Comparison of ENCODE assay signal across 8 cellular contexts in genomic region chr6:28864321-28864923, GRCh38. TPM values are rescaled to one million over a fixed set of nuclear protein-coding genes. Genes with fewer than 3 reads are reported as not detected.
A peak's percentile ranks its signal among the peaks of the same experiment; 100 is the strongest.
DNase-seq lines count a peak whose midpoint lies in the region; TF ChIP-seq lines count a peak whose summit lies in the region.

No MANE protein-coding gene starts in this region.

- H3K9ac ChIP-seq in ES-I3 (ENCODE audit: low read depth, low read length): peak overlapping the region; percentile 83; the same call in 1 of the 2 replicates
- no peak overlapping the region for H3K9ac ChIP-seq in OCI-LY3 (ENCODE audit: low read length)
- no peak overlapping the region for H3K9ac ChIP-seq in parathyroid adenoma

- DNase-seq in endothelial cell (ENCODE audit: low spot score): no peak
- no peak for DNase-seq in foreskin melanocyte
- DNase-seq in stimulated activated CD4-positive, alpha-beta T cell treated with anti-CD3 and anti-CD28 coated beads, Interleukin-4, amount 100 ng/mL, for 4 hours: no peak
- DNase-seq in middle frontal gyrus (ENCODE audit: extremely low spot score, low spot score): no peak
- no peak for DNase-seq in CD1c-positive myeloid dendritic cell (ENCODE audit: extremely low spot score)

- H3K4me1 ChIP-seq in ES-I3 (ENCODE audit: insufficient read depth, low read length) (no peaks in the 10 kb centered on the region), OCI-LY3 (ENCODE audit: low read length) (peaks cover 15% of the 10 kb centered on the region), parathyroid adenoma (peaks cover 5% of the 10 kb centered on the region)

- H3K27ac Mint-ChIP-seq in endothelial cell (ENCODE audit: unreplicated experiment): peak overlapping the region; percentile 86

- H3K9me3 ChIP-seq in ES-I3 (ENCODE audit: control insufficient read depth, insufficient read depth, low read length) (no peaks in the 10 kb centered on the region), OCI-LY3 (ENCODE audit: insufficient read depth, low read length) (peaks cover 13% of the 10 kb centered on the region; the same call in 1 of the 2 replicates), parathyroid adenoma (ENCODE audit: control insufficient read depth, low read length) (no peaks in the 10 kb centered on the region)

- H3K27me3 ChIP-seq in OCI-LY3 (ENCODE audit: low read depth, low read length) (no peaks in the 10 kb centered on the region), parathyroid adenoma (ENCODE audit: control insufficient read depth, insufficient read depth, low read length) (no peaks in the 10 kb centered on the region)

- H3K36me3 ChIP-seq in ES-I3 (ENCODE audit: insufficient read depth, low read length): no peaks in the 10 kb centered on the region
- no peaks in the 10 kb centered on the region for H3K36me3 ChIP-seq in OCI-LY3 (replicated peaks; ENCODE audit: low read depth, low read length)
- no peaks in the 10 kb centered on the region for H3K36me3 ChIP-seq in parathyroid adenoma (ENCODE audit: control insufficient read depth, insufficient read depth, low read length)

- no peak overlapping the region for H3K27ac ChIP-seq in OCI-LY3 (ENCODE audit: low read length)
- peak overlapping the region; percentile 86 for H3K27ac ChIP-seq in parathyroid adenoma

- H3K36me3 Mint-ChIP-seq in endothelial cell (ENCODE audit: low read depth, unreplicated experiment): peaks cover 6% of the 10 kb centered on the region

- H3K4me3 ChIP-seq in OCI-LY3 (ENCODE audit: low read length) (peak overlapping the region; percentile 77; the same call in 1 of the 2 replicates), parathyroid adenoma (ENCODE audit: low read depth, low read length) (peak overlapping the region; percentile 95)

- H2AFZ ChIP-seq in OCI-LY3 (ENCODE audit: low read depth, low read length): no peak overlapping the region
- H2AFZ ChIP-seq in parathyroid adenoma: peak overlapping the region; percentile 98

- H3K4me2 ChIP-seq in OCI-LY3 (ENCODE audit: low read length) (peak overlapping the region; percentile 88; the same call in 1 of the 2 replicates), parathyroid adenoma (ENCODE audit: low read length) (peak overlapping the region; percentile 79)

- H3K27me3 Mint-ChIP-seq in endothelial cell (ENCODE audit: unreplicated experiment): peaks cover 17% of the 10 kb centered on the region

- H3K9me3 Mint-ChIP-seq in endothelial cell (ENCODE audit: unreplicated experiment): no peaks in the 10 kb centered on the region

- H4K20me1 ChIP-seq in OCI-LY3 (ENCODE audit: insufficient read depth, low read length): no peaks in the 10 kb centered on the region

- TF ChIP-seq CTCF in OCI-LY3 (IDR thresholded peaks at IDR 0.05; ENCODE audit: low read depth, low read length): no peak
- TF ChIP-seq CTCF in endothelial cell (IDR thresholded peaks at IDR 0.05; ENCODE audit: unreplicated experiment): no peak
- TF ChIP-seq CTCF in parathyroid adenoma (IDR thresholded peaks at IDR 0.05): peak; percentile 25

- H3K79me2 ChIP-seq in OCI-LY3 (ENCODE audit: low read length) (no peaks in the 10 kb centered on the region), parathyroid adenoma (no peaks in the 10 kb centered on the region)

- peaks cover 15% of the 10 kb centered on the region for H3K4me1 Mint-ChIP-seq in endothelial cell (ENCODE audit: unreplicated experiment)

- H3K4me3 Mint-ChIP-seq in endothelial cell (ENCODE audit: unreplicated experiment): peak overlapping the region; percentile 94

RNA-seq across cellular contexts. Expression of gene TRIM27, which starts 59.4 kb away (rescaled TPM):
- 82.8 TPM for total RNA-seq in endothelial cell (ENCODE audit: unreplicated experiment)
